ENCODE assay signal across 8 cellular contexts in genomic region chr11:111736191-111736590, GRCh38. TPM values are rescaled to one million over a fixed set of nuclear protein-coding genes. Genes with fewer than 3 reads are reported as not detected.
A peak's percentile ranks its signal among the peaks of the same experiment; 100 is the strongest.
DNase-seq lines count a peak whose midpoint lies in the region; ATAC-seq lines count a peak whose summit lies in the region.
"Had no signal": no experiment of that assay in that cellular context is flagged by ENCODE, and none has a peak within 500 bp of the region (broad histone marks: within the 10 kb centered on the region; RNA-seq: fewer than 3 reads in every experiment).

No MANE protein-coding gene starts in this region.

- 96% methylated on average over 11 of the region's 11 CpGs for WGBS in thymus

- no peak for ATAC-seq in GM19452 (IDR thresholded peaks at IDR 0.05; ENCODE audit: unreplicated experiment)
- no peak for ATAC-seq in GM19455 (IDR thresholded peaks at IDR 0.05; ENCODE audit: unreplicated experiment)

- DNase-seq in MG63 (peak; percentile 59), medulla oblongata (ENCODE audit: extremely low spot score) (peak; percentile 50), NCI-H2081 (lab: John Stamatoyannopoulos, UW) (no peak)
- DNase-seq: RPMI8226 had no signal

- H3K4me1 ChIP-seq in thymus (ENCODE audit: control insufficient read depth, insufficient read depth, low read length), result no peaks in the 10 kb centered on the region

- H3K27ac ChIP-seq in cingulate gyrus (ENCODE audit: low read depth, low read length) (peak overlapping the region; percentile 99), thymus (ENCODE audit: low read depth) (peak overlapping the region; percentile 87)

- H3K36me3 ChIP-seq in MG63 (peaks cover 40% of the 10 kb centered on the region), thymus (ENCODE audit: control insufficient read depth, insufficient read depth) (peaks cover 27% of the 10 kb centered on the region)

- H3K4me3 ChIP-seq in MG63 (no peak overlapping the region), thymus (ENCODE audit: low read length) (no peak overlapping the region)

- H3K27me3 ChIP-seq in MG63 (no peaks in the 10 kb centered on the region), thymus (ENCODE audit: control insufficient read depth, insufficient read depth) (no peaks in the 10 kb centered on the region)

- H3K9me3 ChIP-seq in MG63, result no peaks in the 10 kb centered on the region
- no peaks in the 10 kb centered on the region for H3K9me3 ChIP-seq in thymus (ENCODE audit: control insufficient read depth)

RNA-seq across cellular contexts. Expression of gene PPP2R1B, which starts 30.0 kb away (rescaled TPM):
- total RNA-seq in MG63 (2014; rRNA removed; shearing (Covaris generic); ENCODE audit: low replicate concordance), result 16.1 TPM in 2 replicates
- 10.5 TPM for polyA plus RNA-seq in thymus

Comparison
In these comparisons a context has a peak if more than half of its experiments do, and no peak if none do; other contexts are left out.
1. DNase-seq: peak in MG63 (single experiment) and medulla oblongata (single experiment); none in NCI-H2081 (0 of 2).